In the genomic region with DNA sequence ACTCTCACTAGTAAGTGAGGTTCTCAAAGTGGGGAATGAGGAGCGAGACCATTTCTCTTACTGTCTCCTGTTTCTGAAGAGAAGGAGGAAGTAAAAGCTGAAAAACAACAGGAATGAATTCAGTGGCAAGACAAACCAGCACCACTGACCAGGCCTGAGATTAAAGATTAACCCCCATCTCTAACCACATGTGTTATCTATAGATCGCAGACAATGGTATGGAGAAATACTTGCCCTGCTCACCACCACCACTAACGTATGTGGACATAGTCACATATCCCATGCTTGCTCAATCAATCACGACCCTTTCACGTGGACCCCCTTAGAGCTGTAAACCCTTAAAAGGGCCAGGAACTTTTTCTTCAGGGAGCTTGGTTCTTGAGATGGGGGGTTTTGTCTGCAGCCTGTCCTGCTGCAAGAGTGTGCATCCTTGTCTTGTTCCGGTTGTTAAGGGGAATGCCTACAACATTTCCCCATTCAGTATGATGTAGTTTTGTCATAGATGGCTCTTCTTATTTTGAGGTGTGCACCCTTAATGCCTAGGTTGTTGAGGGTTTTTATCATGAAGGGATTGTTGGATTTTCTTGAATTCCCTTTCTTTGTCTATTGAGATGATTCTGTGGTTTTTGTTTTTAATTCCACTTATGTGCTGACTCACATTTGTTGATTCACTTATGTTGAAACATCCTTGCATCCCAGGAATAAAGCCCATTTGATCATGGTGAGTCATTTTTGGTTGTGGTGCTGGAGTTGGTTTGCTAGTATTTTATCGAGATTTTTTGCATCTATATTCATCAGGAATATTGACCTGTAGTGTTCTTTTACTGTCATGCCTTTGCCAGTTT, we compare ENCODE assay signal across 1 cellular context.
A peak's percentile ranks its signal among the peaks of the same experiment; 100 is the strongest.
TF ChIP-seq lines count a peak whose summit lies in the region.

No MANE protein-coding gene starts in this region.

TF ChIP-seq in A549, 52 proteins besides CTCF, POLR2A, EP300 and RAD21 (continued from another document):
- TF ChIP-seq CEBPB (IDR thresholded peaks at IDR 0.05): peak; percentile 77 to 92
